Comparison of ENCODE assay signal across 30 cellular contexts in the genomic region with DNA sequence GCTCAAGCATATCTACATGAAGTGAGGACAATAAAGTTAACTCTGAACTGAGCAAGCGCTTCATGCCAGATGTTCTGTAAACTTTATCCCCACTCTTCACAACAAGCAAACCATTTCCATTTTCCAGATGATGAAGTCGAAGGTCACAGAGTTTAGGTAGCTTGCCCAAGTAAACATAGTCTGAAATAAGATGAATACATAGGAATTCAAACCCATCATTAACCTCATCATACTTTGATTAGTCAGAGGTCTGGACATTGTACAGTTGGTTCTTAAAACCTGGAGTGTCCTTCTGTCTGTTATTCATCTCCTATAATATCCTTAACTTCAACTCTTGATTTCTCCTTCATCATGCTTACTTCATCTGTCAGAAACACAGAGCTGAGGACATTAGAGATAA.
"Had no signal": no experiment of that assay in that cellular context is flagged by ENCODE, and none has a peak within 500 bp of the region (broad histone marks: within the 10 kb centered on the region; RNA-seq: fewer than 3 reads in every experiment).

No MANE protein-coding gene starts in this region.

- ATAC-seq: activated CD8-positive, alpha-beta memory T cell treated with anti-CD3 and anti-CD28 coated beads, Interleukin-2, amount 10 ng/mL, durations not matched to agents 7 days and 5 days; activated naive CD8-positive, alpha-beta T cell treated with anti-CD3 and anti-CD28 coated beads, Interleukin-2, amount 50 U/mL, for 24 hours; K562; Panc1; T-cell; T-helper 17 cell had no signal

- H3K9me3 ChIP-seq: SJCRH30 had no signal

- H3K27ac ChIP-seq: SJCRH30, SK-N-MC, VCaP had no signal

- H3K36me3 ChIP-seq: SJCRH30 had no signal

- H3K4me1 ChIP-seq: SJCRH30 had no signal

- H3K4me3 ChIP-seq: K562, SJCRH30, SK-N-MC had no signal

- DNase-seq: activated B cell treated with CpG ODN at 0.5 μM for 24 hours; activated CD4-positive, alpha-beta memory T cell treated with anti-CD3 and anti-CD28 coated beads, Interleukin-2, amount 10 ng/mL, durations not matched to agents 7 days and 5 days; activated CD4-positive, alpha-beta T cell treated with anti-CD3 and anti-CD28 coated beads for 48 hours; activated CD4-positive, CD25-positive, alpha-beta regulatory T cell treated with anti-CD3 and anti-CD28 coated beads, Interleukin-2, amount 50 U/mL, for 72 hours; activated CD8-positive, alpha-beta memory T cell treated with anti-CD3 and anti-CD28 coated beads for 24 hours; activated CD8-positive, alpha-beta memory T cell treated with anti-CD3 and anti-CD28 coated beads, Interleukin-2, amount 10 ng/mL, durations not matched to agents 7 days and 5 days; activated CD8-positive, alpha-beta memory T cell treated with anti-CD3 and anti-CD28 coated beads, Interleukin-2, amount 50 U/mL, for 48 hours; activated effector memory CD4-positive, alpha-beta T cell treated with Interleukin-2 at 50 U/mL for 16 hours; activated naive CD4-positive, alpha-beta T cell treated with anti-CD3 and anti-CD28 coated beads, Interleukin-2, amount 10 ng/mL, durations not matched to agents 7 days and 5 days; activated naive CD8-positive, alpha-beta T cell treated with anti-CD3 and anti-CD28 coated beads, Interleukin-2, amount 50 U/mL, for 24 hours; activated T-cell treated with anti-CD3 and anti-CD28 coated beads, Interleukin-2, amount 50 U/mL, for 48 hours; anterior cingulate cortex; central memory CD4-positive, alpha-beta T cell; NCI-H1417 treated with DMSO at 0.1 percent for 48 hours; NCI-H187 treated with DMSO at 0.1 percent for 48 hours; NCI-H2081; NCI-H2171 treated with DMSO at 0.1 percent for 48 hours; NCI-H446; NCI-H510A treated with DMSO at 0.1 percent for 48 hours; NCI-H526 treated with DMSO at 0.1 percent for 48 hours; NCI-H774; SHP77; SJCRH30; T-cell; T-helper 17 cell; T-helper 9 cell had no signal
